Comparison of ENCODE assay signal across 1 cellular context in the genomic region with DNA sequence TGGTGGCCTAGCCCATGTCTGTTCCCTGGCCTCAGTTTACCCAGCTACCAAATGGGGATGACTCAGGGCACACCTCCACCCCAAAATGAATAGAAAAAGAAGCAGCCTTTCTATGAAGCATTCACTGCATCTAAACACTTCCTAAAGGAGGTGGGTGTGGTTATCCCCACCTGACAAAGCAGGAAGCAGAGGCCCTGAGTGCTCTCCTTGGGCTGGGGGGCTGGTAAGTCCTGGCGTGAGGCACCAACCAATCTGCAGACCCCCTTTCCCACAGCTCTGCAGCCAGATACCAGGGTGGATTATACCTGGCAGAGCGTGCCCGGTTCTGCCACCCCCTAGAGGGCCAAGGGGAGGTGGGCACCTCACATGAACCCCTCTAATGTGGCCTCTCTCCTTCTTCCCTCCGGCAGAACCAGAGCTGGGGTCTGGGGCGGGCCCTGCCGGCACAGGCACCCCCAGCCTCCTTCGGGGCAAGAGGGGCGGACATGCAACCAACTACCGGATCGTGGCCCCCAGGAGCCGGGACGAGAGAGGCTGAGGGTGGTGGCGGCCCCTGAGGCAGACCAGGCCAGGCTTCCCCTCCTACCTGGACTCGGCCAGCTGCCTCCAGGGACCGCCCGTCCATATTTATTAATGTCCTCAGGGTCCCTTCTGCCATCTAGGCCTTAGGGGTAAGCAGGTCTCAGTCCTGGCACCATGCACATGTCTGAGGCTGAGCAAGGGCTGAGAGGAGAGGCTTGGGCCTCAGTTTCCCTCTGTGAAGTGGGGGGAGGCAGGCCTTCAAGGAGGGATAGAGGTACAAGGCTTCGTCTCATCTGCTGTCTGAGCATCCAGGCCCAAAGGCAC.
TF ChIP-seq lines count a peak whose summit lies in the region.

No MANE protein-coding gene starts in this region.

TF ChIP-seq in HepG2, 621 proteins besides CTCF, POLR2A, EP300 and RAD21:
- TF ChIP-seq AGO2 (optimal IDR thresholded peaks at IDR 0.05; ENCODE audit: low read depth, low read length) = peak; percentile 66
- no peak for TF ChIP-seq ZNF720 (CRISPR knock-in tag; IDR thresholded peaks at IDR 0.05)
- TF ChIP-seq KDM3A (CRISPR knock-in tag; IDR thresholded peaks at IDR 0.05; ENCODE audit: low read depth) = no peak
- 0 out of 2 replicates have a peak, but pooled peaks have one; percentile 5 for TF ChIP-seq ZNF629 (CRISPR knock-in tag; conservative IDR thresholded peaks at IDR 0.05)
